In genomic region chr4:27016551-27016950, GRCh38 we compare ENCODE assay signal across 19 cellular contexts.
DNase-seq lines count a peak whose midpoint lies in the region; ATAC-seq, FAIRE-seq and TF ChIP-seq lines count a peak whose summit lies in the region.
"Had no signal": no experiment of that assay in that cellular context is flagged by ENCODE, and none has a peak within 500 bp of the region (broad histone marks: within the 10 kb centered on the region; RNA-seq: fewer than 3 reads in every experiment).

No MANE protein-coding gene starts in this region.

- H2BK120ac ChIP-seq in IMR-90 (ENCODE audit: low read depth, low read length) (no peak overlapping the region), H9 (ENCODE audit: low read depth, low read length, poor library complexity, severe bottlenecking) (no peak overlapping the region)

- H4K91ac ChIP-seq in IMR-90 (ENCODE audit: insufficient read depth, low read depth, low read length) (no peak overlapping the region), H9 (ENCODE audit: insufficient read length, low read depth, low read length) (no peak overlapping the region)

- no CpG with 5 or more reads among the region's 3 CpGs for WGBS in IMR-90 (ENCODE audit: extremely low coverage in 2 of 2, insufficient read length in 1 of 2), 2 experiments
- no CpG with 5 or more reads among the region's 3 CpGs for WGBS in H9 (ENCODE audit: extremely low coverage, insufficient read length, low lambda C conversion rate)

- H3K14ac ChIP-seq in IMR-90 (replicated peaks; ENCODE audit: low read depth, low read length) (no peak overlapping the region), H9 (ENCODE audit: insufficient read depth, low read length) (no peak overlapping the region)

- no peak for TF ChIP-seq CTCF in CD8-positive, alpha-beta T cell (IDR thresholded peaks at IDR 0.05)
- TF ChIP-seq CTCF in IMR-90 (conservative IDR thresholded peaks at IDR 0.05; ENCODE audit: low read depth, low read length) (no peak), bronchial epithelial cell (IDR thresholded peaks at IDR 0.05; ENCODE audit: insufficient read depth, low read length, severe bottlenecking) (no peak), omental fat pad (IDR thresholded peaks at IDR 0.05) (no peak), H9 (conservative IDR thresholded peaks at IDR 0.05) (no peak), GM13976 (IDR thresholded peaks at IDR 0.05; ENCODE audit: borderline replicate concordance, control extremely low read depth, extremely low read depth, insufficient read depth, missing control alignments) (no peak)

- no peak overlapping the region for H3K4me2 ChIP-seq in IMR-90 (ENCODE audit: low read depth, low read length)
- H3K4me2 ChIP-seq in H9 (ENCODE audit: insufficient read depth, insufficient read length, low read length): no peak overlapping the region
- H3K4me2 ChIP-seq: A549 had no signal

- DNase-seq in CD8-positive, alpha-beta T cell: no peak
- DNase-seq in IMR-90 (peak; percentile 50), bronchial epithelial cell (ENCODE audit: low read depth) (peak; percentile 30), omental fat pad (ENCODE audit: low spot score) (no peak), H9 (no peak), GM13976 (ENCODE audit: low spot score) (no peak)
- DNase-seq: Caco-2, DMS153, HCEC 1CT, NCI-H1417 treated with DMSO at 0.1 percent for 48 hours, NCI-H1930, NCI-H2171, NCI-H748 treated with DMSO at 0.1 percent for 48 hours had no signal

- H3K36me3 Mint-ChIP-seq in CD8-positive, alpha-beta T cell: peaks cover 62% of the 10 kb centered on the region
- H3K36me3 Mint-ChIP-seq in H9 (ENCODE audit: insufficient read depth in 1 of 3, low read depth in 3 of 3): peaks cover 0 to 7% (median 4%) of the 10 kb centered on the region in 3 experiments; a peak in 5 of 7 replicates

- H3K4me3 Mint-ChIP-seq in CD8-positive, alpha-beta T cell: no peak overlapping the region
- H3K4me3 Mint-ChIP-seq in H9: no peak overlapping the region
- H3K4me3 Mint-ChIP-seq: CD14-positive monocyte had no signal

- H2AK9ac ChIP-seq in IMR-90 (replicated peaks; ENCODE audit: low read depth, low read length, poor library complexity): no peak overlapping the region

- no peak overlapping the region for H2BK12ac ChIP-seq in H9 (ENCODE audit: insufficient read length, low read depth, low read length)

- no TSS peak for BruUV-seq in IMR-90 (replicated peaks; lab: Mats Ljungman, UMichigan)

- CTCF ChIA-PET in CD8-positive, alpha-beta T cell (lab: Charles Lee): interaction anchor here (0.9 kb wide), 1 partner anchor 32 kb away, joined by 3 read pairs; no protein-coding TSS in a partner anchor
- CTCF ChIA-PET in IMR-90 (lab: Yijun Ruan, JAX): no interaction called here

- no peaks in the 10 kb centered on the region for H3K27me3 ChIP-seq in CD8-positive, alpha-beta T cell (ENCODE audit: insufficient read depth, low read length)
- H3K27me3 ChIP-seq in IMR-90 (ENCODE audit: control insufficient read depth, insufficient read depth, low read length) (no peaks in the 10 kb centered on the region), bronchial epithelial cell (ENCODE audit: control insufficient read depth, insufficient read depth, low read length) (no peaks in the 10 kb centered on the region), H9 (ENCODE audit: insufficient read depth, low read length) (no peaks in the 10 kb centered on the region)

- H3K18ac ChIP-seq in IMR-90 (ENCODE audit: low read depth, low read length) (no peak overlapping the region), H9 (ENCODE audit: insufficient read length, low read depth, low read length) (no peak overlapping the region)

- TF ChIP-seq RAD21 in IMR-90 (IDR thresholded peaks at IDR 0.05; ENCODE audit: low read length): no peak

- no peak overlapping the region for H3K4me3 ChIP-seq in CD8-positive, alpha-beta T cell (ENCODE audit: low read depth, low read length)
- H3K4me3 ChIP-seq in IMR-90 (ENCODE audit: insufficient read depth, low read depth, low read length) (no peak overlapping the region), bronchial epithelial cell (ENCODE audit: low read depth, low read length) (no peak overlapping the region)
- H3K4me3 ChIP-seq: A549, K562 had no signal

- peaks cover 21% of the 10 kb centered on the region for H3K4me1 Mint-ChIP-seq in CD8-positive, alpha-beta T cell (ENCODE audit: low read depth)
- H3K4me1 Mint-ChIP-seq in H9: peaks cover 10 to 11% of the 10 kb centered on the region in 2 experiments
- H3K4me1 Mint-ChIP-seq: CD14-positive monocyte had no signal

- H4K5ac ChIP-seq in IMR-90 (ENCODE audit: low read depth, low read length): no peak overlapping the region
- no peak overlapping the region for H4K5ac ChIP-seq in H9 (ENCODE audit: insufficient read length, low read depth, low read length)

- H2BK5ac ChIP-seq in IMR-90 (ENCODE audit: low read depth, low read length, poor library complexity, severe bottlenecking) (no peak overlapping the region), H9 (ENCODE audit: insufficient read length, low read length) (no peak overlapping the region)

- no peak overlapping the region for H2AK5ac ChIP-seq in IMR-90 (ENCODE audit: low read depth, low read length)
- H2AK5ac ChIP-seq in H9 (ENCODE audit: insufficient read length, low read length): no peak overlapping the region

- H3K36me3 ChIP-seq in CD8-positive, alpha-beta T cell (ENCODE audit: insufficient read depth, low read length): peaks cover 13% of the 10 kb centered on the region
- H3K36me3 ChIP-seq in IMR-90 (ENCODE audit: control insufficient read depth, insufficient read depth, low read length) (peaks cover 7% of the 10 kb centered on the region), bronchial epithelial cell (ENCODE audit: control insufficient read depth, insufficient read depth, low read length) (peaks cover 11% of the 10 kb centered on the region)

- no peak overlapping the region for H2BK15ac ChIP-seq in IMR-90 (ENCODE audit: low read depth, low read length)
- H2BK15ac ChIP-seq in H9 (ENCODE audit: low read depth, low read length): no peak overlapping the region

- TF ChIP-seq POLR2A in IMR-90 (IDR thresholded peaks at IDR 0.05; ENCODE audit: low read depth, low read length): no peak

- H2AFZ ChIP-seq in IMR-90 (replicated peaks; ENCODE audit: low read length, poor library complexity) (no peak overlapping the region), H9 (ENCODE audit: low read length) (no peak overlapping the region)

- H3K56ac ChIP-seq in IMR-90 (ENCODE audit: extremely low read depth, insufficient read depth, low read length) (no peak overlapping the region), H9 (ENCODE audit: insufficient read length, low read depth, low read length) (no peak overlapping the region)

- H4K8ac ChIP-seq in IMR-90 (ENCODE audit: low read depth in 2 of 2, low read length in 2 of 2) (no peak overlapping the region), H9 (replicated peaks; ENCODE audit: insufficient read length, low read depth, low read length) (no peak overlapping the region)

- no peak for FAIRE-seq in bronchial epithelial cell (lab: Jason Lieb, UNC)
- FAIRE-seq: A549, K562 had no signal

- H3K79me1 ChIP-seq in IMR-90 (ENCODE audit: low read depth in 1 of 2, low read length in 2 of 2) (no peaks in the 10 kb centered on the region; a peak in 1 of 4 replicates), H9 (ENCODE audit: insufficient read depth, low read depth, low read length, poor library complexity, severe bottlenecking) (no peaks in the 10 kb centered on the region)

- intact Hi-C loops in CD8-positive, alpha-beta T cell (cut with DNase I, micrococcal nuclease): loop anchor here in 1 of 2 experiments (10.0 kb wide), 1 partner anchor 1102 kb away; the partner anchor contains the start of gene SMIM20
- intact Hi-C loops in IMR-90 (cut with micrococcal nuclease): no loop called here

- peak overlapping the region; percentile 16 for H3K27ac Mint-ChIP-seq in CD8-positive, alpha-beta T cell
- no peak overlapping the region for H3K27ac Mint-ChIP-seq in H9
- H3K27ac Mint-ChIP-seq: CD14-positive monocyte had no signal

- no peak overlapping the region for H2BK20ac ChIP-seq in IMR-90 (ENCODE audit: low read depth, low read length)
- no peak overlapping the region for H2BK20ac ChIP-seq in H9 (ENCODE audit: low read depth, low read length, poor library complexity, severe bottlenecking)

- dilution Hi-C loops in IMR-90 (cut with HindIII; ENCODE audit: low sequenced_read_pairs, unreplicated experiment): no loop called here

- in situ Hi-C loops in IMR-90 (cut with MboI; ENCODE audit: low sequenced_read_pairs) (loop anchor here (25.0 kb wide), 5 partner anchors 279 to 1029 kb away; no protein-coding TSS in a partner anchor), GM13976 (cut with MboI; ENCODE audit: low sequenced_read_pairs, unreplicated experiment) (loop anchor here (25.0 kb wide), 3 partner anchors 279 to 954 kb away; no protein-coding TSS in a partner anchor)

- H3K9ac ChIP-seq in IMR-90 (ENCODE audit: low read depth, low read length) (no peak overlapping the region), H9 (ENCODE audit: extremely low read depth, insufficient read length, low read length) (no peak overlapping the region)

- no peaks in the 10 kb centered on the region for H3K9me3 Mint-ChIP-seq in CD8-positive, alpha-beta T cell
- no peaks in the 10 kb centered on the region for H3K9me3 Mint-ChIP-seq in H9

- H3K23ac ChIP-seq in IMR-90 (ENCODE audit: low read depth, low read length) (no peak overlapping the region), H9 (ENCODE audit: insufficient read length, low read depth, low read length) (no peak overlapping the region)

- no peaks in the 10 kb centered on the region for H3K79me2 ChIP-seq in H9 (ENCODE audit: insufficient read depth, low read length)

- H3K4ac ChIP-seq in IMR-90 (ENCODE audit: low read depth, low read length): no peak overlapping the region
- no peak overlapping the region for H3K4ac ChIP-seq in H9 (ENCODE audit: low read depth, low read length)

- POLR2A ChIA-PET in CD8-positive, alpha-beta T cell (lab: Charles Lee): no interaction called here
- POLR2A ChIA-PET in IMR-90 (lab: Charles Lee; ENCODE audit: unreplicated experiment): no interaction called here

- no peaks in the 10 kb centered on the region for H3K27me3 Mint-ChIP-seq in CD8-positive, alpha-beta T cell (ENCODE audit: low read depth)
- no peaks in the 10 kb centered on the region for H3K27me3 Mint-ChIP-seq in H9 (ENCODE audit: low read depth)

- H3K4me1 ChIP-seq in CD8-positive, alpha-beta T cell (ENCODE audit: insufficient read depth, low read length): no peaks in the 10 kb centered on the region
- H3K4me1 ChIP-seq in IMR-90 (ENCODE audit: control insufficient read depth, insufficient read depth, low read length): no peaks in the 10 kb centered on the region
- H3K4me1 ChIP-seq in H9 (ENCODE audit: insufficient read depth, low read length): peaks cover 2% of the 10 kb centered on the region; the same call in 1 of the 2 replicates
- H3K4me1 ChIP-seq: A549, Caco-2 had no signal

- no peak overlapping the region for H3T11ph ChIP-seq in H9 (ENCODE audit: low read length)

- peaks cover 4% of the 10 kb centered on the region; the same call in 1 of the 2 replicates for H3K9me1 ChIP-seq in IMR-90 (ENCODE audit: insufficient read depth, low read length)

- H4K20me1 ChIP-seq in IMR-90 (ENCODE audit: insufficient read depth, low read length) (no peaks in the 10 kb centered on the region), H9 (ENCODE audit: control insufficient read depth, insufficient read depth, insufficient read length) (no peaks in the 10 kb centered on the region)

- no peak overlapping the region for H3K27ac ChIP-seq in CD8-positive, alpha-beta T cell (ENCODE audit: low read depth, low read length)
- H3K27ac ChIP-seq in IMR-90 (ENCODE audit: insufficient read depth, low read length) (no peak overlapping the region), H9 (ENCODE audit: insufficient read length, low read depth, low read length) (no peak overlapping the region)
- H3K27ac ChIP-seq: A549, HL-60 had no signal

- H3K23me2 ChIP-seq in H9 (ENCODE audit: insufficient read length, low read depth, low read length, poor library complexity, severe bottlenecking): no peaks in the 10 kb centered on the region

- no peaks in the 10 kb centered on the region for H3K9me3 ChIP-seq in CD8-positive, alpha-beta T cell (ENCODE audit: low read length)
- no peaks in the 10 kb centered on the region for H3K9me3 ChIP-seq in IMR-90 (ENCODE audit: control insufficient read depth, insufficient read depth, low read length)
- H3K9me3 ChIP-seq in H9 (ENCODE audit: control insufficient read depth, low read depth, low read length): no peaks in the 10 kb centered on the region
- H3K9me3 ChIP-seq: A549, Caco-2 had no signal

- no peak for ATAC-seq in CD8-positive, alpha-beta T cell
- ATAC-seq in IMR-90 (ENCODE audit: low read depth) (peak; percentile 73), omental fat pad (ENCODE audit: low FRiP score) (peak; percentile 19), HG03469 (IDR thresholded peaks at IDR 0.05; ENCODE audit: unreplicated experiment) (no peak)
- ATAC-seq: A549, K562, Panc1 had no signal

Comparison
In these comparisons a context has a peak if more than half of its experiments do, and no peak if none do; other contexts are left out.
1. ATAC-seq: peak in IMR-90 (single experiment) and omental fat pad (single experiment); none in CD8-positive, alpha-beta T cell (single experiment) and HG03469 (single experiment).
2. DNase-seq: peak in IMR-90 (single experiment) and bronchial epithelial cell (single experiment); none in CD8-positive, alpha-beta T cell (0 of 7), omental fat pad (single experiment), H9 (single experiment) and GM13976 (single experiment).